In the genomic region with DNA sequence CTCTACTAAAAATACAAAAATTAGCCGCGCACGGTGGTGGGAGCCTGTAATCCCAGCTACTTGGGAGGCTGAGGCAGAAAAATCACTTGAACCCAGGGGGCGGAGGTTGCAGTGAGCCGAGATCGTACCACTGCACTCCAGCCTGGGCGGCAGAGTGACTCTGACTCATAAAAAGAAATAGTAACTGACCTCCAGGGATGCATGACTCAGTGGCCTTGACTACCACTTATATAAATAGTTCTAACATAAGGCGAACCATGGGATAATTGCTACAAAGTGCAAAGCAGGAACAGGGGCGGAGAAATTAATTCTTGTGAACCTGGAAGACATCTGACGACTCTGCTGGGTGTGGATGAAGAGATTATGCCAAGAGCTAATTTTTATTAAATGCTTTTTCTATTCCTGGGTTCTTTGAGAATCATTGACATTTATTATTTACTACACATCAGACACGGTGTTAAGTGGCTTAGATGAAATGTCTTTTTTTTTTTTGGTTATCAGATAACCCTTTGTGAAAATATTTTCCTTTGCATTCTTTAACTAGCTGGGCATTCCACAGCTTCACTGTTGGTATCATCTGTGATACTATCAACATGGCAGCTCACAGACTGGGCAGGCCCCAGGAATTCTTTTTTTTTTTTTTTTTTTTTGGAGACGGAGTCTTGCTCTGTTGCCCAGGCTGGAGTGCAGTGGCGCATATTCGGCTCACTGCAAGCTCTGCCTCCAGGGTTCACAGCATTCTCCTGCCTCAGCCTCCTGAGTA, we compare ENCODE assay signal across 11 cellular contexts. TPM values are rescaled to one million over a fixed set of nuclear protein-coding genes. Genes with fewer than 3 reads are reported as not detected.
A peak's percentile ranks its signal among the peaks of the same experiment; 100 is the strongest.
DNase-seq lines count a peak whose midpoint lies in the region; ATAC-seq and TF ChIP-seq lines count a peak whose summit lies in the region.
"Had no signal": no experiment of that assay in that cellular context is flagged by ENCODE, and none has a peak within 500 bp of the region (broad histone marks: within the 10 kb centered on the region; RNA-seq: fewer than 3 reads in every experiment).

No MANE protein-coding gene starts in this region.

- H3K79me2 ChIP-seq in smooth muscle cell (ENCODE audit: low read depth): no peaks in the 10 kb centered on the region
- H3K79me2 ChIP-seq: parathyroid adenoma had no signal

- H3K4me3 ChIP-seq in HFF-Myc (replicated peaks; ENCODE audit: low read depth, low read length): no peak overlapping the region
- H3K4me3 ChIP-seq in SJCRH30: no peak overlapping the region
- H3K4me3 ChIP-seq in smooth muscle cell: no peak overlapping the region
- H3K4me3 ChIP-seq in colonic mucosa: no peak overlapping the region
- H3K4me3 ChIP-seq: SK-N-MC had no signal

- no peaks in the 10 kb centered on the region for H3K27me3 ChIP-seq in SJCRH30
- H3K27me3 ChIP-seq in smooth muscle cell (ENCODE audit: low read depth): no peaks in the 10 kb centered on the region
- H3K27me3 ChIP-seq in colonic mucosa: no peaks in the 10 kb centered on the region

- H3K4me1 ChIP-seq in SJCRH30 (no peaks in the 10 kb centered on the region), smooth muscle cell (ENCODE audit: low read depth) (no peaks in the 10 kb centered on the region), colonic mucosa (no peaks in the 10 kb centered on the region)
- H3K4me1 ChIP-seq: parathyroid adenoma had no signal

- intact Hi-C loops in colonic mucosa (cut with DNase I): no loop called here

- 50% methylated on average over 14 of the region's 14 CpGs for WGBS in smooth muscle cell (ENCODE audit: low lambda C conversion rate)

- peak overlapping the region; percentile 54 for H3K4me2 ChIP-seq in smooth muscle cell

- DNase-seq in HFF-Myc (ENCODE audit: extremely low read depth, low read depth) (peak; percentile 69), SJCRH30 (peak; percentile 15 to 17), fibroblast of peridontal ligament (ENCODE audit: extremely low read depth) (peak; percentile 85), smooth muscle cell (lab: John Stamatoyannopoulos, UW; ENCODE audit: unreplicated experiment) (no peak), HUDEP-2 (lab: John Stamatoyannopoulos, UW; ENCODE audit: unreplicated experiment in 76 of 76) (no peak), NCI-H1092 treated with DMSO at 0.1 percent for 48 hours (lab: John Stamatoyannopoulos, UW) (no peak), colonic mucosa (no peak)
- DNase-seq: NCI-H1930 had no signal

- peak overlapping the region; percentile 12 for H3K9ac ChIP-seq in smooth muscle cell (ENCODE audit: low read depth)
- H3K9ac ChIP-seq in colonic mucosa (ENCODE audit: low read depth in 2 of 2, low read length in 2 of 2): no peak overlapping the region
- H3K9ac ChIP-seq: parathyroid adenoma had no signal

- no peak overlapping the region for H2AFZ ChIP-seq in smooth muscle cell (ENCODE audit: low read depth)
- H2AFZ ChIP-seq: parathyroid adenoma had no signal

- H4K20me1 ChIP-seq in smooth muscle cell (ENCODE audit: low read depth): no peaks in the 10 kb centered on the region

- H3F3A ChIP-seq in smooth muscle cell (ENCODE audit: low read depth): peaks cover 7% of the 10 kb centered on the region

- no peak for TF ChIP-seq CTCF in HFF-Myc (IDR thresholded peaks at IDR 0.05; ENCODE audit: low read depth, low read length, missing control alignments)
- no peak for TF ChIP-seq CTCF in smooth muscle cell (IDR thresholded peaks at IDR 0.05; ENCODE audit: borderline replicate concordance, insufficient read depth, poor library complexity, severe bottlenecking)
- no peak for TF ChIP-seq CTCF in colonic mucosa (IDR thresholded peaks at IDR 0.05)

- no peak overlapping the region for H3K27ac ChIP-seq in SJCRH30
- H3K27ac ChIP-seq in smooth muscle cell (ENCODE audit: low read depth): peak overlapping the region; percentile 85
- no peak overlapping the region for H3K27ac ChIP-seq in colonic mucosa
- H3K27ac ChIP-seq: parathyroid adenoma, SK-N-MC had no signal

- H3K9me3 ChIP-seq in SJCRH30 (replicated peaks): no peaks in the 10 kb centered on the region
- H3K9me3 ChIP-seq in smooth muscle cell (replicated peaks; ENCODE audit: low read depth): no peaks in the 10 kb centered on the region
- H3K9me3 ChIP-seq in colonic mucosa: no peaks in the 10 kb centered on the region

- no peak for ATAC-seq in GM18519 (IDR thresholded peaks at IDR 0.05; ENCODE audit: low FRiP score, unreplicated experiment)

- H3K36me3 ChIP-seq in SJCRH30 (no peaks in the 10 kb centered on the region), smooth muscle cell (ENCODE audit: low read depth) (no peaks in the 10 kb centered on the region), colonic mucosa (no peaks in the 10 kb centered on the region)

RNA-seq across cellular contexts. Expression of gene ANKRD16, which starts 28.2 kb away (rescaled TPM):
- total RNA-seq in SJCRH30 (2014; rRNA removed; shearing (Covaris generic)): 2.9 and 5.6 TPM in 2 replicates
- total RNA-seq in smooth muscle cell (2.7 and 4.6 TPM in 2 replicates), colonic mucosa (1 to 10 TPM; 5.5 to 8.1 TPM)
- polyA plus RNA-seq in smooth muscle cell: 3.7 and 10.3 TPM in 2 replicates

RNA-seq across cellular contexts. Expression of gene FBH1, which starts 28.6 kb away (rescaled TPM):
- total RNA-seq in SJCRH30 (2014; rRNA removed; shearing (Covaris generic)): 32.8 and 38.4 TPM in 2 replicates
- 58.2 and 70.0 TPM in 2 replicates for total RNA-seq in smooth muscle cell
- 68.4 and 84.2 TPM in 2 replicates for polyA plus RNA-seq in smooth muscle cell
- 10 to 100 TPM; 67.7 to 87.5 TPM for total RNA-seq in colonic mucosa

RNA-seq across cellular contexts. Expression of gene GDI2, which starts 48.2 kb away (rescaled TPM):
- total RNA-seq in SJCRH30 (2014; rRNA removed; shearing (Covaris generic)): 283 and 291 TPM in 2 replicates
- total RNA-seq in smooth muscle cell (334 and 400 TPM in 2 replicates), colonic mucosa (100 to 1,000 TPM; 243 to 266 TPM)
- 172 and 186 TPM in 2 replicates for polyA plus RNA-seq in smooth muscle cell

Comparison
In these comparisons a context has a peak if more than half of its experiments do, and no peak if none do; other contexts are left out.
1. DNase-seq: peak in HFF-Myc (single experiment), SJCRH30 (2 of 2) and fibroblast of peridontal ligament (single experiment); none in smooth muscle cell (single experiment), HUDEP-2 (0 of 76), NCI-H1092 treated with DMSO at 0.1 percent for 48 hours (single experiment) and colonic mucosa (single experiment).